In genomic region chr10:101287922-101288638, GRCh38 we compare ENCODE assay signal across 11 cellular contexts. TPM values are rescaled to one million over a fixed set of nuclear protein-coding genes. Genes with fewer than 3 reads are reported as not detected.
A peak's percentile ranks its signal among the peaks of the same experiment; 100 is the strongest.
DNase-seq lines count a peak whose midpoint lies in the region; ATAC-seq and TF ChIP-seq lines count a peak whose summit lies in the region.
"Had no signal": no experiment of that assay in that cellular context is flagged by ENCODE, and none has a peak within 500 bp of the region (broad histone marks: within the 10 kb centered on the region; RNA-seq: fewer than 3 reads in every experiment).

No MANE protein-coding gene starts in this region.

- H3K4me1 ChIP-seq in breast epithelium (peaks cover 0 to 9% of the 10 kb centered on the region in 2 donors), OCI-LY3 (ENCODE audit: low read length) (no peaks in the 10 kb centered on the region)

- H3K4me2 ChIP-seq in OCI-LY3 (ENCODE audit: low read length) = no peak overlapping the region

- no peak overlapping the region for H3K27ac ChIP-seq in breast epithelium
- no peak overlapping the region for H3K27ac ChIP-seq in OCI-LY3 (ENCODE audit: low read length)

- H3K27ac Mint-ChIP-seq in MCF 10A (ENCODE audit: low read depth, unreplicated experiment) = no peak overlapping the region
- H3K27ac Mint-ChIP-seq in type B pancreatic cell = no peak overlapping the region
- H3K27ac Mint-ChIP-seq: activated T-helper 2 cell treated with anti-CD3 and anti-CD28 coated beads, Interferon-gamma antibody, Interleukin-2, Interleukin-4, amounts not matched to agents 10 μg/mL and 5 μg/mL and 100 μg/mL, durations not matched to agents 14 hours and 24 hours and 36 hours had no signal

- no peak for TF ChIP-seq POLR2A in breast epithelium (IDR thresholded peaks at IDR 0.05)

- no peaks in the 10 kb centered on the region for H3K9me3 ChIP-seq in breast epithelium
- H3K9me3 ChIP-seq in OCI-LY3 (ENCODE audit: insufficient read depth, low read length) = no peaks in the 10 kb centered on the region
- H3K9me3 ChIP-seq: HAP-1 had no signal

- no peaks in the 10 kb centered on the region for H4K20me1 ChIP-seq in OCI-LY3 (ENCODE audit: insufficient read depth, low read length)

- no peak for ATAC-seq in HG02571 (IDR thresholded peaks at IDR 0.05; ENCODE audit: unreplicated experiment)

- H3K79me2 ChIP-seq in OCI-LY3 (ENCODE audit: low read length) = no peaks in the 10 kb centered on the region

- no TSS peak for BruUV-seq in MCF 10A (replicated peaks; lab: Mats Ljungman, UMichigan)

- no peak overlapping the region for H3K9ac ChIP-seq in OCI-LY3 (ENCODE audit: low read length)

- peaks cover 7% of the 10 kb centered on the region for H3K4me1 Mint-ChIP-seq in MCF 10A (ENCODE audit: insufficient read depth, unreplicated experiment)
- H3K4me1 Mint-ChIP-seq in type B pancreatic cell (ENCODE audit: unreplicated experiment) = peaks cover 29% of the 10 kb centered on the region

- H3K4me3 Mint-ChIP-seq in MCF 10A (ENCODE audit: unreplicated experiment) = no peak overlapping the region
- peak overlapping the region; percentile 14 for H3K4me3 Mint-ChIP-seq in type B pancreatic cell

- H3K36me3 Mint-ChIP-seq in MCF 10A (ENCODE audit: insufficient read depth, unreplicated experiment) = no peaks in the 10 kb centered on the region
- H3K36me3 Mint-ChIP-seq in type B pancreatic cell = no peaks in the 10 kb centered on the region

- no peak overlapping the region for H2AFZ ChIP-seq in OCI-LY3 (ENCODE audit: low read depth, low read length)

- H3K27me3 ChIP-seq in breast epithelium (peaks cover 2 to 66% of the 10 kb centered on the region in 2 donors), OCI-LY3 (ENCODE audit: low read depth, low read length) (peaks cover 10% of the 10 kb centered on the region)

- POLR2A ChIA-PET in MCF 10A (lab: Yijun Ruan, JAX) = interaction anchor here (0.8 kb wide), 1 partner anchor 8 kb away, joined by 3 read pairs; no protein-coding TSS in a partner anchor

- TF ChIP-seq CTCF in MCF 10A (IDR thresholded peaks at IDR 0.05; ENCODE audit: unreplicated experiment) = peak; percentile 9
- TF ChIP-seq CTCF in breast epithelium (IDR thresholded peaks at IDR 0.05) = no peak
- TF ChIP-seq CTCF in OCI-LY3 (IDR thresholded peaks at IDR 0.05; ENCODE audit: low read depth, low read length) = peak; percentile 43
- peak; percentile 50 for TF ChIP-seq CTCF in fibroblast of pulmonary artery (IDR thresholded peaks at IDR 0.05; ENCODE audit: low read length, missing control alignments)
- peak; percentile 57 for TF ChIP-seq CTCF in type B pancreatic cell (conservative IDR thresholded peaks at IDR 0.05)

- CTCF ChIA-PET in MCF 10A (lab: Yijun Ruan, JAX) = interaction anchor here (0.6 to 6.5 kb wide), 10 partner anchors 10 to 282 kb away, joined by 3 to 58 read pairs (median 4); no protein-coding TSS in a partner anchor

- H3K27me3 Mint-ChIP-seq in MCF 10A (ENCODE audit: insufficient read depth, unreplicated experiment) (peaks cover 16% of the 10 kb centered on the region), type B pancreatic cell (peaks cover 81% of the 10 kb centered on the region)

- DNase-seq in MCF 10A (ENCODE audit: unreplicated experiment) (peak; percentile 44), breast epithelium (ENCODE audit: low spot score in 2 of 2) (no peak), fibroblast of pulmonary artery (ENCODE audit: low read depth) (peak; percentile 49), type B pancreatic cell (ENCODE audit: extremely low spot score, unreplicated experiment) (no peak), DMS79 treated with DMSO at 0.1 percent for 48 hours (lab: John Stamatoyannopoulos, UW) (no peak), activated gamma-delta T cell treated with Interleukin-2 at 50 U/mL for 16 hours (no peak)
- DNase-seq: SIG-M5 had no signal

- intact Hi-C loops in MCF 10A (cut with micrococcal nuclease) = no loop called here
- intact Hi-C loops in breast epithelium (cut with DNase I; ENCODE audit: low total_unique reads) = no loop called here

- H3K9me3 Mint-ChIP-seq in MCF 10A (ENCODE audit: unreplicated experiment) (no peaks in the 10 kb centered on the region), type B pancreatic cell (no peaks in the 10 kb centered on the region)
- H3K9me3 Mint-ChIP-seq: activated T-helper 2 cell treated with anti-CD3 and anti-CD28 coated beads, Interferon-gamma antibody, Interleukin-2, Interleukin-4, amounts not matched to agents 10 μg/mL and 5 μg/mL and 100 μg/mL, durations not matched to agents 14 hours and 24 hours and 36 hours had no signal

- no peak overlapping the region for H3K4me3 ChIP-seq in breast epithelium
- no peak overlapping the region for H3K4me3 ChIP-seq in OCI-LY3 (ENCODE audit: low read length)
- no peak overlapping the region for H3K4me3 ChIP-seq in fibroblast of pulmonary artery (replicated peaks; ENCODE audit: low read depth, low read length)
- H3K4me3 ChIP-seq: HAP-1 had no signal

- H3K36me3 ChIP-seq in breast epithelium (no peaks in the 10 kb centered on the region), OCI-LY3 (replicated peaks; ENCODE audit: low read depth, low read length) (no peaks in the 10 kb centered on the region)
- H3K36me3 ChIP-seq: HAP-1 had no signal

RNA-seq across cellular contexts. Expression of gene LBX1, which starts 58.8 kb away (rescaled TPM):
- total RNA-seq in MCF 10A (2022) = not detected in 2 replicates
- not detected for total RNA-seq in breast epithelium
- 4.7 TPM in 1 of 2 replicates, not detected in the other for total RNA-seq in type B pancreatic cell (ENCODE audit: low replicate concordance)
- total RNA-seq: activated T-helper 2 cell treated with anti-CD3 and anti-CD28 coated beads, Interferon-gamma antibody, Interleukin-2, Interleukin-4, amounts not matched to agents 10 μg/mL and 5 μg/mL and 100 μg/mL, durations not matched to agents 14 hours and 24 hours and 36 hours had no signal

Comparison
In these comparisons a context has a peak if more than half of its experiments do, and no peak if none do; other contexts are left out.
1. DNase-seq: peak in MCF 10A (single experiment) and fibroblast of pulmonary artery (single experiment); none in breast epithelium (0 of 2), type B pancreatic cell (single experiment), DMS79 treated with DMSO at 0.1 percent for 48 hours (single experiment) and activated gamma-delta T cell treated with Interleukin-2 at 50 U/mL for 16 hours (single experiment).
2. CTCF ChIP-seq: peak in MCF 10A (single experiment), OCI-LY3 (single experiment), fibroblast of pulmonary artery (single experiment) and type B pancreatic cell (single experiment); none in breast epithelium (0 of 3).